28 cellular contexts compared by ENCODE assay signal in the genomic region with DNA sequence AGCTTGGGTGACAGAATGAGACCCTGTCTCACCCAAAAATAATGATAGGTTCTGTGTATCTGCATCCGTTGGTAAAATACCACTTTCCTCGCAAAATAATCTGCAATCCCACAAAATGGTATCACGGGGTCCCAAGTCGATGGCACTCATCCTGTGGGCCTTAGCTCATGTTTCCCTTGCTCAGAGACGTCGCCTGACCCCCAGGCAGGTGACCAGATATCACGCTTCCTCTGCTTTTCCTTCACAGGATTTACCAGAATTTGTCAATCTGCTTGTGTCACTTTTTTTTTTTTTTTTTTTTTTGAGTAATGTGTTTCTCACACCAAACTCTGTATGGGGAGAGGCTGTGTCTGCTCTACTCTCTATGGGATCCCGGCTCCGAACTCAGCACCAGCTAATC.
DNase-seq lines count a peak whose midpoint lies in the region; ATAC-seq and TF ChIP-seq lines count a peak whose summit lies in the region.
"Had no signal": no experiment of that assay in that cellular context is flagged by ENCODE, and none has a peak within 500 bp of the region (broad histone marks: within the 10 kb centered on the region; RNA-seq: fewer than 3 reads in every experiment).

No MANE protein-coding gene starts in this region.

- peaks cover 84% of the 10 kb centered on the region for H3K4me1 Mint-ChIP-seq in activated CD8-positive, alpha-beta T cell treated with anti-CD3 and anti-CD28 coated beads for 36 hours (ENCODE audit: low read depth)
- H3K4me1 Mint-ChIP-seq in activated CD8-positive, alpha-beta T cell treated with anti-CD3 and anti-CD28 coated beads, Interleukin-2, amount 10 ng/mL, durations not matched to agents 7 days and 5 days (ENCODE audit: low read depth) = peaks cover 78% of the 10 kb centered on the region
- H3K4me1 Mint-ChIP-seq in CD8-positive, alpha-beta T cell (ENCODE audit: low read depth) = peaks cover 74% of the 10 kb centered on the region

- intact Hi-C loops in activated CD8-positive, alpha-beta T cell treated with anti-CD3 and anti-CD28 coated beads for 36 hours (cut with micrococcal nuclease) = no loop called here
- intact Hi-C loops in CD8-positive, alpha-beta T cell (cut with DNase I, micrococcal nuclease) = loop anchor here in 1 of 2 experiments (2.0 kb wide), 1 partner anchor 15 kb away; no protein-coding TSS in a partner anchor
- intact Hi-C loops in body of pancreas (cut with DNase I) = loop anchor here (10.0 kb wide), 1 partner anchor 51 kb away; no protein-coding TSS in a partner anchor

- H3K4me3 Mint-ChIP-seq in activated CD8-positive, alpha-beta T cell treated with anti-CD3 and anti-CD28 coated beads for 36 hours = no peak overlapping the region
- no peak overlapping the region for H3K4me3 Mint-ChIP-seq in activated CD8-positive, alpha-beta T cell treated with anti-CD3 and anti-CD28 coated beads, Interleukin-2, amount 10 ng/mL, durations not matched to agents 7 days and 5 days
- no peak overlapping the region for H3K4me3 Mint-ChIP-seq in CD8-positive, alpha-beta T cell
- H3K4me3 Mint-ChIP-seq: activated naive CD8-positive, alpha-beta T cell treated with anti-CD3 and anti-CD28 coated beads, Interleukin-2, amount 10 ng/mL, durations not matched to agents 7 days and 5 days; CD14-positive monocyte; stimulated activated memory B cell treated with anti-CD40 and anti-IgM and Interleukin-4, amounts not matched to agents 10 μg/mL and 1 μg/mL and 100 μg/mL, for 72 hours had no signal

- peaks cover 44% of the 10 kb centered on the region for H3K4me1 ChIP-seq in CD8-positive, alpha-beta T cell (ENCODE audit: insufficient read depth, low read length)
- H3K4me1 ChIP-seq in body of pancreas (peaks cover 85% of the 10 kb centered on the region), neutrophil (ENCODE audit: control insufficient read depth in 1 of 2, insufficient read depth in 1 of 2, low read depth in 1 of 2, low read length in 1 of 2) (peaks cover 23 to 50% of the 10 kb centered on the region in 2 experiments)
- H3K4me1 ChIP-seq: colonic mucosa had no signal

- H3K27ac ChIP-seq in CD8-positive, alpha-beta T cell (ENCODE audit: low read depth, low read length) = no peak overlapping the region
- peak overlapping the region in 3 of 4 donors; percentile 58 to 74 (median 72) for H3K27ac ChIP-seq in body of pancreas
- peak overlapping the region; percentile 15 for H3K27ac ChIP-seq in neutrophil
- H3K27ac ChIP-seq: ascending aorta, cardiac muscle cell, colonic mucosa, epithelial cell of prostate, GM23248, upper lobe of right lung had no signal

- H3K27me3 ChIP-seq in CD8-positive, alpha-beta T cell (ENCODE audit: insufficient read depth, low read length) = no peaks in the 10 kb centered on the region
- H3K27me3 ChIP-seq in body of pancreas (no peaks in the 10 kb centered on the region), neutrophil (no peaks in the 10 kb centered on the region)
- H3K27me3 ChIP-seq: ascending aorta, cardiac muscle cell, colonic mucosa, upper lobe of right lung had no signal

- no peak for TF ChIP-seq CTCF in activated CD8-positive, alpha-beta T cell treated with anti-CD3 and anti-CD28 coated beads for 36 hours (IDR thresholded peaks at IDR 0.05)
- no peak for TF ChIP-seq CTCF in CD8-positive, alpha-beta T cell (IDR thresholded peaks at IDR 0.05)
- TF ChIP-seq CTCF in body of pancreas (IDR thresholded peaks at IDR 0.05) (no peak), neutrophil (IDR thresholded peaks at IDR 0.05) (no peak)

- DNase-seq in activated CD8-positive, alpha-beta T cell treated with anti-CD3 and anti-CD28 coated beads for 36 hours = no peak
- no peak for DNase-seq in activated CD8-positive, alpha-beta T cell treated with anti-CD3 and anti-CD28 coated beads, Interleukin-2, amount 10 ng/mL, durations not matched to agents 7 days and 5 days
- DNase-seq in CD8-positive, alpha-beta T cell = no peak
- DNase-seq in body of pancreas = no peak
- DNase-seq in GF-D8 (lab: John Stamatoyannopoulos, UW) = no peak
- DNase-seq in SKM-1 (lab: John Stamatoyannopoulos, UW; ENCODE audit: unreplicated experiment) = no peak
- DNase-seq in NCI-H1092 treated with DMSO at 0.1 percent for 48 hours (lab: John Stamatoyannopoulos, UW) = no peak
- DNase-seq: activated CD4-positive, alpha-beta T cell treated with anti-CD3 and anti-CD28 coated beads for 48 hours; activated naive CD8-positive, alpha-beta T cell treated with anti-CD3 and anti-CD28 coated beads, Interleukin-2, amount 10 ng/mL, durations not matched to agents 7 days and 5 days; colonic mucosa; effector CD4-positive, alpha-beta T cell; glutamatergic neuron; GM23248; islet precursor cell; naive B cell; NCI-H146; NCI-H345; SHP77; stimulated activated CD4-positive, alpha-beta T cell treated with anti-CD3 and anti-CD28 coated beads, Interleukin-4, amount 100 ng/mL, for 24 hours; T-helper 9 cell; upper lobe of right lung had no signal

- H3K27ac Mint-ChIP-seq in activated CD8-positive, alpha-beta T cell treated with anti-CD3 and anti-CD28 coated beads for 36 hours = peak overlapping the region; percentile 60
- H3K27ac Mint-ChIP-seq in activated CD8-positive, alpha-beta T cell treated with anti-CD3 and anti-CD28 coated beads, Interleukin-2, amount 10 ng/mL, durations not matched to agents 7 days and 5 days = no peak overlapping the region
- H3K27ac Mint-ChIP-seq in CD8-positive, alpha-beta T cell = peak overlapping the region; percentile 56
- H3K27ac Mint-ChIP-seq: IgD-negative memory B cell; stimulated activated memory B cell treated with anti-CD40 and anti-IgM and Interleukin-4, amounts not matched to agents 10 μg/mL and 1 μg/mL and 100 μg/mL, for 72 hours had no signal

- no peak overlapping the region for H3K4me3 ChIP-seq in CD8-positive, alpha-beta T cell (ENCODE audit: low read depth, low read length)
- H3K4me3 ChIP-seq in body of pancreas (no peak overlapping the region), neutrophil (ENCODE audit: low read depth in 1 of 2, low read length in 1 of 2) (no peak overlapping the region)
- H3K4me3 ChIP-seq: ascending aorta, cardiac muscle cell, colonic mucosa, GM23248, upper lobe of right lung had no signal

- no peaks in the 10 kb centered on the region for H3K9me3 Mint-ChIP-seq in activated CD8-positive, alpha-beta T cell treated with anti-CD3 and anti-CD28 coated beads for 36 hours
- H3K9me3 Mint-ChIP-seq in activated CD8-positive, alpha-beta T cell treated with anti-CD3 and anti-CD28 coated beads, Interleukin-2, amount 10 ng/mL, durations not matched to agents 7 days and 5 days (ENCODE audit: insufficient read depth) = no peaks in the 10 kb centered on the region
- H3K9me3 Mint-ChIP-seq in CD8-positive, alpha-beta T cell = no peaks in the 10 kb centered on the region
- H3K9me3 Mint-ChIP-seq: activated naive CD8-positive, alpha-beta T cell treated with anti-CD3 and anti-CD28 coated beads, Interleukin-2, amount 10 ng/mL, durations not matched to agents 7 days and 5 days; IgD-negative memory B cell; naive B cell; stimulated activated memory B cell treated with anti-CD40 and anti-IgM and Interleukin-4, amounts not matched to agents 10 μg/mL and 1 μg/mL and 100 μg/mL, for 72 hours had no signal

- no peak for TF ChIP-seq POLR2A in body of pancreas (IDR thresholded peaks at IDR 0.05)

- H3K36me3 Mint-ChIP-seq in activated CD8-positive, alpha-beta T cell treated with anti-CD3 and anti-CD28 coated beads for 36 hours (ENCODE audit: low read depth) = peaks cover 72% of the 10 kb centered on the region
- peaks cover 90% of the 10 kb centered on the region for H3K36me3 Mint-ChIP-seq in activated CD8-positive, alpha-beta T cell treated with anti-CD3 and anti-CD28 coated beads, Interleukin-2, amount 10 ng/mL, durations not matched to agents 7 days and 5 days (ENCODE audit: low read depth)
- peaks cover 82% of the 10 kb centered on the region for H3K36me3 Mint-ChIP-seq in CD8-positive, alpha-beta T cell
- H3K36me3 Mint-ChIP-seq: naive B cell; stimulated activated memory B cell treated with anti-CD40 and anti-IgM and Interleukin-4, amounts not matched to agents 10 μg/mL and 1 μg/mL and 100 μg/mL, for 72 hours had no signal

- H3K9me3 ChIP-seq in CD8-positive, alpha-beta T cell (ENCODE audit: low read length) = no peaks in the 10 kb centered on the region
- H3K9me3 ChIP-seq in body of pancreas (no peaks in the 10 kb centered on the region), neutrophil (no peaks in the 10 kb centered on the region)
- H3K9me3 ChIP-seq: ascending aorta, colonic mucosa, upper lobe of right lung had no signal

- no peaks in the 10 kb centered on the region for H3K27me3 Mint-ChIP-seq in activated CD8-positive, alpha-beta T cell treated with anti-CD3 and anti-CD28 coated beads for 36 hours
- no peaks in the 10 kb centered on the region for H3K27me3 Mint-ChIP-seq in activated CD8-positive, alpha-beta T cell treated with anti-CD3 and anti-CD28 coated beads, Interleukin-2, amount 10 ng/mL, durations not matched to agents 7 days and 5 days (ENCODE audit: low read depth)
- H3K27me3 Mint-ChIP-seq in CD8-positive, alpha-beta T cell (ENCODE audit: low read depth) = no peaks in the 10 kb centered on the region
- H3K27me3 Mint-ChIP-seq: activated naive CD8-positive, alpha-beta T cell treated with anti-CD3 and anti-CD28 coated beads, Interleukin-2, amount 10 ng/mL, durations not matched to agents 7 days and 5 days; IgD-negative memory B cell; naive B cell; stimulated activated memory B cell treated with anti-CD40 and anti-IgM and Interleukin-4, amounts not matched to agents 10 μg/mL and 1 μg/mL and 100 μg/mL, for 72 hours had no signal

- H3K36me3 ChIP-seq in CD8-positive, alpha-beta T cell (ENCODE audit: insufficient read depth, low read length) = peaks cover 39% of the 10 kb centered on the region
- H3K36me3 ChIP-seq in body of pancreas (replicated peaks in 1 of 2; ENCODE audit: insufficient read depth in 1 of 2, low read depth in 2 of 2) (no peaks in the 10 kb centered on the region), neutrophil (no peaks in the 10 kb centered on the region)
- H3K36me3 ChIP-seq: ascending aorta, colonic mucosa had no signal

- CTCF ChIA-PET in activated CD8-positive, alpha-beta T cell treated with anti-CD3 and anti-CD28 coated beads for 36 hours (lab: Charles Lee) = interaction anchor here (0.7 to 1.7 kb wide), 3 partner anchors 11 to 353 kb away, joined by 3 read pairs; no protein-coding TSS in a partner anchor
- CTCF ChIA-PET in activated CD8-positive, alpha-beta T cell treated with anti-CD3 and anti-CD28 coated beads, Interleukin-2, amount 10 ng/mL, durations not matched to agents 7 days and 5 days (lab: Charles Lee) = interaction anchor here (1.0 to 1.7 kb wide), 2 partner anchors 15 to 16 kb away, joined by 3 to 4 read pairs; no protein-coding TSS in a partner anchor
- CTCF ChIA-PET in CD8-positive, alpha-beta T cell (lab: Charles Lee) = interaction anchor here (0.6 to 1.9 kb wide), 3 partner anchors 108 to 267 kb away, joined by 3 to 6 read pairs (median 4); no protein-coding TSS in a partner anchor

- WGBS in body of pancreas, 2 donors = 87% methylated on average over 9 of the region's 9 CpGs

- ATAC-seq in activated CD8-positive, alpha-beta T cell treated with anti-CD3 and anti-CD28 coated beads for 36 hours = no peak
- no peak for ATAC-seq in activated CD8-positive, alpha-beta T cell treated with anti-CD3 and anti-CD28 coated beads, Interleukin-2, amount 10 ng/mL, durations not matched to agents 7 days and 5 days
- no peak for ATAC-seq in CD8-positive, alpha-beta T cell
- ATAC-seq in body of pancreas = no peak
- ATAC-seq: stimulated activated memory B cell treated with anti-CD40 and anti-IgM and Interleukin-4, amounts not matched to agents 10 μg/mL and 1 μg/mL and 100 μg/mL, for 72 hours; upper lobe of right lung had no signal

- POLR2A ChIA-PET in activated CD8-positive, alpha-beta T cell treated with anti-CD3 and anti-CD28 coated beads for 36 hours (lab: Charles Lee) = interaction anchor here (1.2 to 1.5 kb wide), 3 partner anchors 10 to 237 kb away, joined by 3 to 5 read pairs (median 4); no protein-coding TSS in a partner anchor
- POLR2A ChIA-PET in activated CD8-positive, alpha-beta T cell treated with anti-CD3 and anti-CD28 coated beads, Interleukin-2, amount 10 ng/mL, durations not matched to agents 7 days and 5 days (lab: Charles Lee) = interaction anchor here (0.8 kb wide), 1 partner anchor 10 kb away, joined by 3 read pairs; no protein-coding TSS in a partner anchor
- POLR2A ChIA-PET in CD8-positive, alpha-beta T cell (lab: Charles Lee) = interaction anchor here (0.6 to 0.7 kb wide), 3 partner anchors 155 to 490 kb away, joined by 3 to 4 read pairs (median 3); no protein-coding TSS in a partner anchor
